In the genomic region with DNA sequence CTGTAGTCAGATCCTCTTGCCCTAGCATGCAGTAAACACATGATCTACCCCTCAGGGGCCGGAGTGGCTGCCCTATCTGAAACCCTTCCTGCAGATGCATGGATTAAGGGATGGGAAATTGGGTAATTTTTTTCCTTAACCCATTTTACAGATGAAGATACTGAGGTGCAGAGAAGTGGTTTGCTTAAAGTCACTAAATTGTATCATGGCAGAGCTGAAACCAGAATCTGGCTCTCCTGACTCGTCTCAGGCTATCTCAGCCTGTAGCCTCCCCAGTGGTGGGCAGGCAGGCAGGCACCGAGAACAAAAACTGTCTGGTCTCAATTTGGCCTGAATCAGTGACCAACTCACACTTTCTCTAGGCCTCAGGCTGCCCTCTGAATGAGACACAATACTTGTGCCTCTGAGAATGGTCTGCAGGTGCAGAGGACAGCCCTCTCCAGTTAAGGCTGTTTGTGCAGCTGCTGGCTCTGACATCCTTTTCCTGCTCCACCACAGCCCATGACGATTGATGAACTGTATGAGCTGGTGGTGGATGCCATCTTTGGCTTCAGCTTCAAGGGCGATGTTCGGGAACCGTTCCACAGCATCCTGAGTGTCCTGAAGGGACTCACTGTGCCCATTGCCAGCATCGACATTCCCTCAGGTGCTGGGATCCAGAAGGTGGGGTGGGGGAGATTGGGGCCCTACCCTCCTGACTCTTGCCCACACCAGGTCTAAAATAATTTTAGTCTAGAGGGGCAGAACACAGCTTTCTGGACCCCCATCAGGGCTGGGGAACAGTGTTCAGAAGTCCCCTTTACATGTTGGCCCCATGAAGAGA, we compare ENCODE assay signal across 11 cellular contexts. TPM values are rescaled to one million over a fixed set of nuclear protein-coding genes. Genes with fewer than 3 reads are reported as not detected.
A peak's percentile ranks its signal among the peaks of the same experiment; 100 is the strongest.
DNase-seq lines count a peak whose midpoint lies in the region; ATAC-seq and TF ChIP-seq lines count a peak whose summit lies in the region.
"Had no signal": no experiment of that assay in that cellular context is flagged by ENCODE, and none has a peak within 500 bp of the region (broad histone marks: within the 10 kb centered on the region; RNA-seq: fewer than 3 reads in every experiment).

No MANE protein-coding gene starts in this region.

- H3K4me2 ChIP-seq in Loucy (ENCODE audit: low read depth, low read length, poor library complexity, severe bottlenecking): peak overlapping the region; percentile 90

- TF ChIP-seq CTCF in Calu3 (IDR thresholded peaks at IDR 0.05; ENCODE audit: unreplicated experiment): no peak
- TF ChIP-seq CTCF in Loucy (conservative IDR thresholded peaks at IDR 0.05; ENCODE audit: low read length): no peak
- no peak for TF ChIP-seq CTCF in GM10248 (IDR thresholded peaks at IDR 0.05; ENCODE audit: control extremely low read depth, extremely low read depth, low read depth, missing control alignments)

- CTCF ChIA-PET in Calu3 (lab: Charles Lee): interaction anchor here (1.2 to 2.2 kb wide), 2 partner anchors 15 to 207 kb away, joined by 5 read pairs; no protein-coding TSS in a partner anchor
- CTCF ChIA-PET in activated CD4-positive, alpha-beta memory T cell treated with anti-CD3 and anti-CD28 coated beads for 36 hours (lab: Charles Lee): interaction anchor here (0.8 to 6.4 kb wide), 4 partner anchors 8 to 112 kb away, joined by 3 to 39 read pairs (median 3); no protein-coding TSS in a partner anchor
- CTCF ChIA-PET in GM10248 (lab: Yijun Ruan, JAX): interaction anchor here (0.8 to 4.9 kb wide), 15 partner anchors 8 to 147 kb away, joined by 3 to 33 read pairs (median 5); a partner anchor contains a TSS

- H2AFZ ChIP-seq in Loucy (ENCODE audit: low read length): no peak overlapping the region

- DNase-seq in Calu3 (no peak), GM10248 (ENCODE audit: extremely low spot score) (no peak)
- DNase-seq in activated CD4-positive, alpha-beta memory T cell treated with anti-CD3 and anti-CD28 coated beads for 36 hours: no peak
- DNase-seq in activated CD4-positive, CD25-positive, alpha-beta regulatory T cell treated with anti-CD3 and anti-CD28 coated beads, Interleukin-2, amount 50 U/mL, for 72 hours: no peak
- no peak for DNase-seq in central memory CD4-positive, alpha-beta T cell
- DNase-seq: NCI-H1930 had no signal

- H3K4me1 ChIP-seq in Loucy (ENCODE audit: insufficient read depth, low read length, poor library complexity, severe bottlenecking): peaks cover 14% of the 10 kb centered on the region
- H3K4me1 ChIP-seq in mucosa of stomach (ENCODE audit: control insufficient read depth, insufficient read depth, low read length): peaks cover 18% of the 10 kb centered on the region

- POLR2A ChIA-PET in activated CD4-positive, alpha-beta memory T cell treated with anti-CD3 and anti-CD28 coated beads for 36 hours (lab: Charles Lee): interaction anchor here (2.2 to 3.0 kb wide), 3 partner anchors 8 to 92 kb away, joined by 12 to 19 read pairs (median 13); a partner anchor contains a TSS
- POLR2A ChIA-PET in GM10248 (lab: Yijun Ruan, JAX): interaction anchor here (1.0 to 1.3 kb wide), 2 partner anchors 31 to 136 kb away, joined by 3 to 4 read pairs; no protein-coding TSS in a partner anchor

- BruUV-seq in Calu3 (replicated peaks; lab: Mats Ljungman, UMichigan): TSS peak; percentile 44

- no peaks in the 10 kb centered on the region for H3F3A ChIP-seq in Loucy (ENCODE audit: low read depth)

- no peaks in the 10 kb centered on the region for H3K9me3 Mint-ChIP-seq in Calu3 (ENCODE audit: low read depth, unreplicated experiment)
- H3K9me3 Mint-ChIP-seq in activated CD4-positive, alpha-beta memory T cell treated with anti-CD3 and anti-CD28 coated beads for 36 hours: no peaks in the 10 kb centered on the region

- H3K36me3 Mint-ChIP-seq in Calu3 (ENCODE audit: insufficient read depth, unreplicated experiment): peaks cover 40% of the 10 kb centered on the region
- peaks cover 9% of the 10 kb centered on the region for H3K36me3 Mint-ChIP-seq in activated CD4-positive, alpha-beta memory T cell treated with anti-CD3 and anti-CD28 coated beads for 36 hours

- no peaks in the 10 kb centered on the region for H4K20me1 ChIP-seq in Loucy (ENCODE audit: insufficient read depth, low read length, poor library complexity, severe bottlenecking)

- no peaks in the 10 kb centered on the region for H3K9me2 ChIP-seq in Loucy (replicated peaks; ENCODE audit: low read depth, low read length)

- H3K4me1 Mint-ChIP-seq in Calu3 (ENCODE audit: low read depth, unreplicated experiment): peaks cover 6% of the 10 kb centered on the region
- H3K4me1 Mint-ChIP-seq in activated CD4-positive, alpha-beta memory T cell treated with anti-CD3 and anti-CD28 coated beads for 36 hours (ENCODE audit: low read depth): peaks cover 21% of the 10 kb centered on the region

- H3K36me3 ChIP-seq in Loucy (ENCODE audit: insufficient read depth, low read length) (peaks cover 18% of the 10 kb centered on the region; the same call in 1 of the 2 replicates), mucosa of stomach (ENCODE audit: control insufficient read depth, insufficient read depth, low read length) (peaks cover 10% of the 10 kb centered on the region)

- H3K27me3 ChIP-seq in Loucy (ENCODE audit: insufficient read depth, low read length, poor library complexity, severe bottlenecking): no peaks in the 10 kb centered on the region
- H3K27me3 ChIP-seq in mucosa of stomach (ENCODE audit: control insufficient read depth, insufficient read depth, low read length): no peaks in the 10 kb centered on the region

- H3K4me3 Mint-ChIP-seq in Calu3 (ENCODE audit: low read depth, unreplicated experiment): peak overlapping the region; percentile 76
- H3K4me3 Mint-ChIP-seq in activated CD4-positive, alpha-beta memory T cell treated with anti-CD3 and anti-CD28 coated beads for 36 hours: peak overlapping the region; percentile 79

- peak overlapping the region; percentile 82 for H3K9ac ChIP-seq in Loucy (ENCODE audit: low read depth, low read length, poor library complexity, severe bottlenecking)
- peak overlapping the region; percentile 97 for H3K9ac ChIP-seq in mucosa of stomach (ENCODE audit: low read length)

- intact Hi-C loops in Calu3 (cut with micrococcal nuclease; ENCODE audit: unreplicated experiment): no loop called here
- intact Hi-C loops in activated CD4-positive, alpha-beta memory T cell treated with anti-CD3 and anti-CD28 coated beads for 36 hours (cut with micrococcal nuclease): no loop called here

- H3K27me3 Mint-ChIP-seq in Calu3 (ENCODE audit: unreplicated experiment): no peaks in the 10 kb centered on the region
- no peaks in the 10 kb centered on the region for H3K27me3 Mint-ChIP-seq in activated CD4-positive, alpha-beta memory T cell treated with anti-CD3 and anti-CD28 coated beads for 36 hours

- peaks cover 14% of the 10 kb centered on the region for H3K79me2 ChIP-seq in Loucy (ENCODE audit: insufficient read depth, low read length)

- no peak for ATAC-seq in GM21717 (IDR thresholded peaks at IDR 0.05; ENCODE audit: unreplicated experiment)

- H3K27ac Mint-ChIP-seq in Calu3 (ENCODE audit: unreplicated experiment): peak overlapping the region; percentile 59
- peak overlapping the region; percentile 59 for H3K27ac Mint-ChIP-seq in activated CD4-positive, alpha-beta memory T cell treated with anti-CD3 and anti-CD28 coated beads for 36 hours

- H3K4me3 ChIP-seq in Loucy (ENCODE audit: low read length, poor library complexity, severe bottlenecking): peak overlapping the region; percentile 91
- H3K4me3 ChIP-seq in mucosa of stomach (ENCODE audit: low read length): no peak overlapping the region

- no peaks in the 10 kb centered on the region for H3K9me3 ChIP-seq in Loucy (ENCODE audit: insufficient read depth, low read depth, low read length)
- H3K9me3 ChIP-seq in mucosa of stomach (ENCODE audit: control insufficient read depth, low read length): no peaks in the 10 kb centered on the region

RNA-seq across cellular contexts. Expression of a gene that starts 1.5 kb away (rescaled TPM):
- 129 and 143 TPM in 2 replicates for total RNA-seq in Calu3 (2022)
- total RNA-seq in activated CD4-positive, alpha-beta memory T cell treated with anti-CD3 and anti-CD28 coated beads for 36 hours: 10 to 100 TPM; 73.6 to 76.7 TPM

RNA-seq across cellular contexts. Expression of a gene that starts 8.2 kb away (rescaled TPM):
- total RNA-seq in Calu3 (2022): 52.4 and 57.0 TPM in 2 replicates
- total RNA-seq in activated CD4-positive, alpha-beta memory T cell treated with anti-CD3 and anti-CD28 coated beads for 36 hours: 10 to 100 TPM; 40.2 to 43.2 TPM

RNA-seq across cellular contexts. Expression of a gene that starts 13.6 kb away (rescaled TPM):
- not detected in 2 replicates for total RNA-seq in Calu3 (2022)
- total RNA-seq in activated CD4-positive, alpha-beta memory T cell treated with anti-CD3 and anti-CD28 coated beads for 36 hours: under 1 TPM; 0.51 to 0.90 TPM
- total RNA-seq: epithelial cell of proximal tubule had no signal

RNA-seq across cellular contexts. Expression of a gene that starts 20.8 kb away (rescaled TPM):
- 66.2 and 93.6 TPM in 2 replicates for total RNA-seq in Calu3 (2022)
- 10 to 100 TPM; 16.9 to 19.3 TPM for total RNA-seq in activated CD4-positive, alpha-beta memory T cell treated with anti-CD3 and anti-CD28 coated beads for 36 hours

RNA-seq across cellular contexts. Expression of a gene that starts 26.1 kb away (rescaled TPM):
- 0.27 TPM in 1 of 2 replicates, not detected in the other for total RNA-seq in Calu3 (2022)
- total RNA-seq in activated CD4-positive, alpha-beta memory T cell treated with anti-CD3 and anti-CD28 coated beads for 36 hours: under 1 TPM; 0.21 to 0.34 TPM
- total RNA-seq: epithelial cell of proximal tubule, myocyte had no signal
